1 cellular context compared by ENCODE assay signal in the genomic region with DNA sequence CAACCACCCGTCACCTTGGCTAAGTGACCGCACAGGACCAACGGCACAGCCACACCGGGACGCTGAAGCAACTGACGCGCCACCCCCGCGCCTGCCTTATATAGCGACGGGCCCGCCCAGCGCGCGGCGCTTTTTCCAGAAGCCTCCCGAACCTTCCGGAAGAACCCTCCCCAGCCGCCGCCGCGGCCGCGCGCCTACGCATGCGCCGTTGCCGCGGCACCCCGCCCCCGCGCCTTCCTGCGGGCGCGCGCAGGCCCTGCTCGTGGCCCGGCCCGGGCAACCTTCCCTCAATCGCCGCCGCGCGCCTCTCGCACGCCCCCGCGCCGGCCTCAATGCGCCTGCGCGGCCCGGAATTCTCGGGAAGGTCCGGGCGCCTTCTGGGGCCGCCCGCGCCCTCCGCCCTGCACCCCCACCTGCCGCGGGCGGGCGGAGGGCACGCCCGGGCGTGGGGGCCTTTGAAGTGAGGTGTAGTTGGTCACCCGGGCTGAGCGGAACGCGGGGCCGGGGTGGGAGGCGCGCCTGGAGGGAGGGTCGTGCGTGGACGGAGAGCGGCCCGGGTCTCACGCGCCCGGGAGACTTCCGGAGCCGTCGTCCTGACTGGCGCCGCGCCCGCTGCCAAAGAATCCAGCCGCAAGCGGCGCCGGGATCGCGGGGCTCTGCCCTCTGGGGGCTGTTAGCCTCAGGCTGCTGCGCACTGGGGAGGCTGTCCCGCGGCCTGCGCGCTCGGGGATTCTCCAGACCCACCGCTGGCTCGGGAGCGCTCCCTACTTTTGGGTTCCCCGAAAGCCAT.
TF ChIP-seq lines count a peak whose summit lies in the region.

Gene HSP90AA1 (minus strand): TSS at position 73 of the 790 bp plus-strand sequence. CDS start 666 bp downstream, outside the sequence.

TF ChIP-seq in HepG2, 621 proteins besides CTCF, POLR2A, EP300 and RAD21 (continued from another document and continues in another):
- TF ChIP-seq ZBTB4 (CRISPR knock-in tag; IDR thresholded peaks at IDR 0.05; ENCODE audit: borderline replicate concordance): peak; percentile 63; the same call in 1 of the 2 replicates
- TF ChIP-seq ZBTB44 (CRISPR knock-in tag; IDR thresholded peaks at IDR 0.05): peak; percentile 63; the same call in 1 of the 2 replicates
- peak; percentile 6; the same call in 1 of the 2 replicates for TF ChIP-seq ZNF891 (CRISPR knock-in tag; IDR thresholded peaks at IDR 0.05)
- TF ChIP-seq ZNF567 (CRISPR knock-in tag; IDR thresholded peaks at IDR 0.05; ENCODE audit: borderline replicate concordance): no peak; the same call in 1 of the 2 replicates
- no peak for TF ChIP-seq SYNCRIP (IDR thresholded peaks at IDR 0.05; ENCODE audit: insufficient read depth, low read depth, low read length)
- TF ChIP-seq HNRNPL (IDR thresholded peaks at IDR 0.05; ENCODE audit: low read depth, low read length): peak; percentile 36; the same call in 1 of the 2 replicates
- TF ChIP-seq, protein P1, sequence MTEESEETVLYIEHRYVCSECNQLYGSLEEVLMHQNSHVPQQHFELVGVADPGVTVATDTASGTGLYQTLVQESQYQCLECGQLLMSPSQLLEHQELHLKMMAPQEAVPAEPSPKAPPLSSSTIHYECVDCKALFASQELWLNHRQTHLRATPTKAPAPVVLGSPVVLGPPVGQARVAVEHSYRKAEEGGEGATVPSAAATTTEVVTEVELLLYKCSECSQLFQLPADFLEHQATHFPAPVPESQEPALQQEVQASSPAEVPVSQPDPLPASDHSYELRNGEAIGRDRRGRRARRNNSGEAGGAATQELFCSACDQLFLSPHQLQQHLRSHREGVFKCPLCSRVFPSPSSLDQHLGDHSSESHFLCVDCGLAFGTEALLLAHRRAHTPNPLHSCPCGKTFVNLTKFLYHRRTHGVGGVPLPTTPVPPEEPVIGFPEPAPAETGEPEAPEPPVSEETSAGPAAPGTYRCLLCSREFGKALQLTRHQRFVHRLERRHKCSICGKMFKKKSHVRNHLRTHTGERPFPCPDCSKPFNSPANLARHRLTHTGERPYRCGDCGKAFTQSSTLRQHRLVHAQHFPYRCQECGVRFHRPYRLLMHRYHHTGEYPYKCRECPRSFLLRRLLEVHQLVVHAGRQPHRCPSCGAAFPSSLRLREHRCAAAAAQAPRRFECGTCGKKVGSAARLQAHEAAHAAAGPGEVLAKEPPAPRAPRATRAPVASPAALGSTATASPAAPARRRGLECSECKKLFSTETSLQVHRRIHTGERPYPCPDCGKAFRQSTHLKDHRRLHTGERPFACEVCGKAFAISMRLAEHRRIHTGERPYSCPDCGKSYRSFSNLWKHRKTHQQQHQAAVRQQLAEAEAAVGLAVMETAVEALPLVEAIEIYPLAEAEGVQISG (CRISPR knock-in tag; IDR thresholded peaks at IDR 0.05): peak; percentile 52
- peak; percentile 58 for TF ChIP-seq ZNF770 (CRISPR knock-in tag; IDR thresholded peaks at IDR 0.05)
- no peak for TF ChIP-seq NR3C1 (CRISPR knock-in tag; IDR thresholded peaks at IDR 0.05)
- TF ChIP-seq, protein P2, sequence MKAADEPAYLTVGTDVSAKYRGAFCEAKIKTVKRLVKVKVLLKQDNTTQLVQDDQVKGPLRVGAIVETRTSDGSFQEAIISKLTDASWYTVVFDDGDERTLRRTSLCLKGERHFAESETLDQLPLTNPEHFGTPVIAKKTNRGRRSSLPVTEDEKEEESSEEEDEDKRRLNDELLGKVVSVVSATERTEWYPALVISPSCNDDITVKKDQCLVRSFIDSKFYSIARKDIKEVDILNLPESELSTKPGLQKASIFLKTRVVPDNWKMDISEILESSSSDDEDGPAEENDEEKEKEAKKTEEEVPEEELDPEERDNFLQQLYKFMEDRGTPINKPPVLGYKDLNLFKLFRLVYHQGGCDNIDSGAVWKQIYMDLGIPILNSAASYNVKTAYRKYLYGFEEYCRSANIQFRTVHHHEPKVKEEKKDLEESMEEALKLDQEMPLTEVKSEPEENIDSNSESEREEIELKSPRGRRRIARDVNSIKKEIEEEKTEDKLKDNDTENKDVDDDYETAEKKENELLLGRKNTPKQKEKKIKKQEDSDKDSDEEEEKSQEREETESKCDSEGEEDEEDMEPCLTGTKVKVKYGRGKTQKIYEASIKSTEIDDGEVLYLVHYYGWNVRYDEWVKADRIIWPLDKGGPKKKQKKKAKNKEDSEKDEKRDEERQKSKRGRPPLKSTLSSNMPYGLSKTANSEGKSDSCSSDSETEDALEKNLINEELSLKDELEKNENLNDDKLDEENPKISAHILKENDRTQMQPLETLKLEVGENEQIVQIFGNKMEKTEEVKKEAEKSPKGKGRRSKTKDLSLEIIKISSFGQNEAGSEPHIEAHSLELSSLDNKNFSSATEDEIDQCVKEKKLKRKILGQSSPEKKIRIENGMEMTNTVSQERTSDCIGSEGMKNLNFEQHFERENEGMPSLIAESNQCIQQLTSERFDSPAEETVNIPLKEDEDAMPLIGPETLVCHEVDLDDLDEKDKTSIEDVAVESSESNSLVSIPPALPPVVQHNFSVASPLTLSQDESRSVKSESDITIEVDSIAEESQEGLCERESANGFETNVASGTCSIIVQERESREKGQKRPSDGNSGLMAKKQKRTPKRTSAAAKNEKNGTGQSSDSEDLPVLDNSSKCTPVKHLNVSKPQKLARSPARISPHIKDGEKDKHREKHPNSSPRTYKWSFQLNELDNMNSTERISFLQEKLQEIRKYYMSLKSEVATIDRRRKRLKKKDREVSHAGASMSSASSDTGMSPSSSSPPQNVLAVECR (CRISPR knock-in tag; IDR thresholded peaks at IDR 0.05; ENCODE audit: borderline replicate concordance): peak; percentile 75; the same call in 1 of the 2 replicates
- no peak for TF ChIP-seq FUBP1 (CRISPR knock-in tag; IDR thresholded peaks at IDR 0.05; ENCODE audit: borderline replicate concordance)
- peak; percentile 12; the same call in 1 of the 2 replicates for TF ChIP-seq ZNF605 (CRISPR knock-in tag; IDR thresholded peaks at IDR 0.05)
- no peak for TF ChIP-seq JDP2 (CRISPR knock-in tag; IDR thresholded peaks at IDR 0.05; ENCODE audit: borderline replicate concordance)
- peak; percentile 58; the same call in 1 of the 2 replicates for TF ChIP-seq ZNF577 (CRISPR knock-in tag; IDR thresholded peaks at IDR 0.05; ENCODE audit: borderline replicate concordance, low read depth)
- TF ChIP-seq SP5 (CRISPR knock-in tag; IDR thresholded peaks at IDR 0.05; ENCODE audit: borderline replicate concordance, low read depth): 0 out of 2 replicates have a peak, but pooled peaks have one; percentile 8
- TF ChIP-seq RELA (CRISPR knock-in tag; IDR thresholded peaks at IDR 0.05): no peak
- TF ChIP-seq NONO (IDR thresholded peaks at IDR 0.05): no peak
- peak; percentile 14 for TF ChIP-seq NONO (CRISPR knock-in tag; conservative IDR thresholded peaks at IDR 0.05)
- TF ChIP-seq ZNF7 (CRISPR knock-in tag; IDR thresholded peaks at IDR 0.05): no peak; the same call in 1 of the 2 replicates
- no peak for TF ChIP-seq MNT (IDR thresholded peaks at IDR 0.05)
- no peak for TF ChIP-seq MBD4 (IDR thresholded peaks at IDR 0.05; ENCODE audit: borderline replicate concordance, low read length)
- peak; percentile 67; the same call in 1 of the 2 replicates for TF ChIP-seq ZNF816 (CRISPR knock-in tag; IDR thresholded peaks at IDR 0.05; ENCODE audit: borderline replicate concordance)
- peak; percentile 61; the same call in 1 of the 2 replicates for TF ChIP-seq NKX3-1 (CRISPR knock-in tag; IDR thresholded peaks at IDR 0.05)
- TF ChIP-seq POLR2AphosphoS2 (IDR thresholded peaks at IDR 0.05; ENCODE audit: low read depth, low read length): peak; percentile 87
- peak; percentile 4; the same call in 1 of the 2 replicates for TF ChIP-seq ZBTB7B (CRISPR knock-in tag; IDR thresholded peaks at IDR 0.05)
- peak; percentile 71; the same call in 1 of the 2 replicates for TF ChIP-seq ZNF776 (CRISPR knock-in tag; IDR thresholded peaks at IDR 0.05)
- TF ChIP-seq ZNF510 (CRISPR knock-in tag; IDR thresholded peaks at IDR 0.05; ENCODE audit: low read depth): 0 out of 2 replicates have a peak, but pooled peaks have one; percentile 50
- TF ChIP-seq ASH2L (IDR thresholded peaks at IDR 0.05; ENCODE audit: insufficient read length, low read depth, low read length): peak; percentile 81
- peak; percentile 65; the same call in 1 of the 2 replicates for TF ChIP-seq ZNF572 (CRISPR knock-in tag; IDR thresholded peaks at IDR 0.05)
- no peak for TF ChIP-seq GTF3A (CRISPR knock-in tag; conservative IDR thresholded peaks at IDR 0.05)
- no peak for TF ChIP-seq ZNF629 (CRISPR knock-in tag; conservative IDR thresholded peaks at IDR 0.05)
